ENCODE assay signal across 11 cellular contexts in the genomic region with DNA sequence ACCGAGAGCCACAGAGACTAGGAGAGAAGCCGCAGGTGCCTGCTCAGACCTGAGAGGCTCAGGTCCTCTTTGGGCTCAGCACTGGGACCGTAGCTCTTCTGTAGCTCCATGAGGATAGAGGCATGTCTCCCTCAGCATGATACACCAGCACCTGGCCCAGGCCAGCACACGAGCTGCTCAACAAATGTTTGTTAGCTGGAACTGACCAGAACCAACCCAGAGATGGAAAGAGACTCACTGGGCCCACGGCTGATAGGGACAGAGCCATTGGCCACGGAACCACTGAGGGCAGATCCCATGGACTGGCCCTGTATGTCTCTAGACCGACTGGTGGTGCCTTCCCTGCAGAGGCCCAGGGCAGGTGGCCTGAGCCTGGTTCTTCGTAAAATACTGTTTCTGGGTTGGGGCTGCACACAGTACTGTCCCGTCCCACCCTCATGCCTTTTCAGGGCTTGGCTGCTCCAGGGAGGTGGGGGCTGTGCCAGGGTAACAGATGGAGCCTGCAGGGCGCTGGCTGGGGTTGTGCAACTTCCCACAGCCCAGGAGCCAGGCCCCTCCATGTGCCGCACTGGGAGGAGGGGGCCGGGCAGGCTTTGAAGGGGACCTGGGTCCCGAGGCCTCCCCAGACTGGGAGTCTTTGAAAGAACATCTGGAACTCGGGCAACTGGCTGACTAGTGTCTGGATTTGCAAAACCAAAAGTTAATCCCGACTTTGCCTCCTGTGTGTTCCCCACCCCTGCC.
DNase-seq lines count a peak whose midpoint lies in the region; ATAC-seq lines count a peak whose summit lies in the region.
"Had no signal": no experiment of that assay in that cellular context is flagged by ENCODE, and none has a peak within 500 bp of the region (broad histone marks: within the 10 kb centered on the region; RNA-seq: fewer than 3 reads in every experiment).

No MANE protein-coding gene starts in this region.

- intact Hi-C loops in dendritic cell treated with granulocyte-macrophage colony-stimulating factor and Interleukin-4, amounts not matched to agents 40 ng/mL and 50 ng/mL, for 4 days (cut with micrococcal nuclease): no loop called here

- peak overlapping the region; percentile 65 for H3K27ac ChIP-seq in subcutaneous abdominal adipose tissue (ENCODE audit: low read depth, low read length)
- H3K27ac ChIP-seq: pancreas had no signal

- peak overlapping the region in 1 of 5 donors; percentile 23 for H3K9ac ChIP-seq in subcutaneous abdominal adipose tissue (ENCODE audit: low read length in 5 of 5)

- peak overlapping the region; percentile 79 for H3K4me3 Mint-ChIP-seq in activated naive CD4-positive, alpha-beta T cell treated with anti-CD3 and anti-CD28 coated beads, Interleukin-2, amount 10 ng/mL, durations not matched to agents 7 days and 5 days
- H3K4me3 Mint-ChIP-seq in dendritic cell treated with granulocyte-macrophage colony-stimulating factor and Interleukin-4, amounts not matched to agents 40 ng/mL and 50 ng/mL, for 4 days: peak overlapping the region; percentile 23

- H3K9me3 ChIP-seq in subcutaneous abdominal adipose tissue (ENCODE audit: control insufficient read depth in 5 of 5, low read length in 5 of 5): no peaks in the 10 kb centered on the region
- H3K9me3 ChIP-seq: pancreas had no signal

- H3K27me3 Mint-ChIP-seq in activated naive CD4-positive, alpha-beta T cell treated with anti-CD3 and anti-CD28 coated beads, Interleukin-2, amount 10 ng/mL, durations not matched to agents 7 days and 5 days: peaks cover 60% of the 10 kb centered on the region
- peaks cover 86% of the 10 kb centered on the region for H3K27me3 Mint-ChIP-seq in dendritic cell treated with granulocyte-macrophage colony-stimulating factor and Interleukin-4, amounts not matched to agents 40 ng/mL and 50 ng/mL, for 4 days

- H3K4me1 ChIP-seq in subcutaneous abdominal adipose tissue (ENCODE audit: control insufficient read depth in 5 of 5, insufficient read depth in 5 of 5, low read length in 5 of 5): peaks cover 3 to 82% (median 46%) of the 10 kb centered on the region in 5 donors

- peaks cover 69% of the 10 kb centered on the region for H3K4me1 Mint-ChIP-seq in activated naive CD4-positive, alpha-beta T cell treated with anti-CD3 and anti-CD28 coated beads, Interleukin-2, amount 10 ng/mL, durations not matched to agents 7 days and 5 days
- peaks cover 29% of the 10 kb centered on the region for H3K4me1 Mint-ChIP-seq in dendritic cell treated with granulocyte-macrophage colony-stimulating factor and Interleukin-4, amounts not matched to agents 40 ng/mL and 50 ng/mL, for 4 days (ENCODE audit: low read depth)

- peaks cover 0 to 5% (median 0%) of the 10 kb centered on the region in 5 donors for H3K36me3 ChIP-seq in subcutaneous abdominal adipose tissue (ENCODE audit: control insufficient read depth in 5 of 5, insufficient read depth in 5 of 5, low read length in 5 of 5)
- H3K36me3 ChIP-seq: pancreas had no signal

- H3K4me3 ChIP-seq in subcutaneous abdominal adipose tissue (ENCODE audit: low read depth in 1 of 5, low read length in 5 of 5): peak overlapping the region in 1 of 5 donors; percentile 60

- no peak for ATAC-seq in GM21717 (IDR thresholded peaks at IDR 0.05; ENCODE audit: unreplicated experiment)
- ATAC-seq in HG02588 (IDR thresholded peaks at IDR 0.05; ENCODE audit: unreplicated experiment): no peak
- ATAC-seq: pancreas had no signal

- peaks cover 30 to 53% (median 46%) of the 10 kb centered on the region in 5 donors for H3K27me3 ChIP-seq in subcutaneous abdominal adipose tissue (ENCODE audit: control insufficient read depth in 5 of 5, insufficient read depth in 4 of 5, low read length in 5 of 5)
- H3K27me3 ChIP-seq: pancreas had no signal

- CTCF ChIA-PET in activated naive CD4-positive, alpha-beta T cell treated with anti-CD3 and anti-CD28 coated beads, Interleukin-2, amount 10 ng/mL, durations not matched to agents 7 days and 5 days (lab: Charles Lee): interaction anchor here (0.6 to 4.9 kb wide), 6 partner anchors 12 to 129 kb away, joined by 3 to 89 read pairs (median 12); partner anchors contain the start of genes PRPF6 and SAMD10

- H3K27ac Mint-ChIP-seq in activated naive CD4-positive, alpha-beta T cell treated with anti-CD3 and anti-CD28 coated beads, Interleukin-2, amount 10 ng/mL, durations not matched to agents 7 days and 5 days: peak overlapping the region; percentile 19
- no peak overlapping the region for H3K27ac Mint-ChIP-seq in dendritic cell treated with granulocyte-macrophage colony-stimulating factor and Interleukin-4, amounts not matched to agents 40 ng/mL and 50 ng/mL, for 4 days

- H3K36me3 Mint-ChIP-seq in activated naive CD4-positive, alpha-beta T cell treated with anti-CD3 and anti-CD28 coated beads, Interleukin-2, amount 10 ng/mL, durations not matched to agents 7 days and 5 days: peaks cover 2% of the 10 kb centered on the region
- no peaks in the 10 kb centered on the region for H3K36me3 Mint-ChIP-seq in dendritic cell treated with granulocyte-macrophage colony-stimulating factor and Interleukin-4, amounts not matched to agents 40 ng/mL and 50 ng/mL, for 4 days (ENCODE audit: low read depth)

- no peak for DNase-seq in activated naive CD4-positive, alpha-beta T cell treated with anti-CD3 and anti-CD28 coated beads, Interleukin-2, amount 10 ng/mL, durations not matched to agents 7 days and 5 days
- no peak for DNase-seq in activated naive CD4-positive, alpha-beta T cell treated with anti-CD3 and anti-CD28 coated beads, Interleukin-2, amount 50 U/mL, for 16 hours
- peak; percentile 72 for DNase-seq in NCI-H2171 treated with DMSO at 0.1 percent for 48 hours (lab: John Stamatoyannopoulos, UW)
- no peak for DNase-seq in HCEC 1CT
- DNase-seq: activated gamma-delta T cell, NCI-H2029 had no signal

- no peaks in the 10 kb centered on the region for H3K9me3 Mint-ChIP-seq in activated naive CD4-positive, alpha-beta T cell treated with anti-CD3 and anti-CD28 coated beads, Interleukin-2, amount 10 ng/mL, durations not matched to agents 7 days and 5 days
- no peaks in the 10 kb centered on the region for H3K9me3 Mint-ChIP-seq in dendritic cell treated with granulocyte-macrophage colony-stimulating factor and Interleukin-4, amounts not matched to agents 40 ng/mL and 50 ng/mL, for 4 days
